18 cellular contexts compared by ENCODE assay signal in the genomic region with DNA sequence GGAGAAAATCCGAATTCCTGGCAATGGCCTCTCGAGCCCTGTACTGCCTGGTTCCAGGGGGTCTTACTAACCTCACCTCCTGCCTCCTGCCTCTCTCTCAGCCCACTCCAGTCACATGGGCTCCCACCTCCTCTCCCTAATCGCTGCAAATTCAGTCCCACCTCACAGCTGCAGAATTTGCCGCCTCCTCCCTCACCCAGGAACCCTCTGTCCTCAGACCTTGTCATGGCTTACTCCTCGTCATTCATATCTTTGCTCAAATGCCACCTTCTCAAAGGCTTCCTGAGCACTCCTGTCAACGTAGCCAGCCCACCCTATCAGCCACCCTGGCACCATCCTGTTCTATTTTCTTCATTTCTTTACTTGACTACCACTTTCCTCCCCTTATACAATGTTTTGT.
"Had no signal": no experiment of that assay in that cellular context is flagged by ENCODE, and none has a peak within 500 bp of the region (broad histone marks: within the 10 kb centered on the region; RNA-seq: fewer than 3 reads in every experiment).

No MANE protein-coding gene starts in this region.

- DNase-seq: Kasumi-1, MM.1S, NCI-H1092 treated with DMSO at 0.1 percent for 48 hours, NCI-H1436, NCI-H187, NCI-H2029, NCI-H2081 treated with DMSO at 0.1 percent for 48 hours, NCI-H226, NCI-H446 treated with DMSO at 0.1 percent for 48 hours, NCI-H510A treated with DMSO at 0.1 percent for 48 hours, NCI-H526, Right ventricle myocardium superior, RPMI8226, SIG-M5 had no signal

- H3K4me1 ChIP-seq: SJSA1 had no signal

- H3K9ac ChIP-seq: KMS-11 had no signal

- H3K27ac ChIP-seq: KMS-11, SJSA1, SK-N-MC had no signal

- H3K4me2 ChIP-seq: KMS-11 had no signal

- ATAC-seq: K562 had no signal

- H3K9me3 ChIP-seq: SJSA1 had no signal

- H3K4me3 ChIP-seq: K562, SJSA1, SK-N-MC had no signal

- H3K36me3 ChIP-seq: SJSA1 had no signal
